In the genomic region with DNA sequence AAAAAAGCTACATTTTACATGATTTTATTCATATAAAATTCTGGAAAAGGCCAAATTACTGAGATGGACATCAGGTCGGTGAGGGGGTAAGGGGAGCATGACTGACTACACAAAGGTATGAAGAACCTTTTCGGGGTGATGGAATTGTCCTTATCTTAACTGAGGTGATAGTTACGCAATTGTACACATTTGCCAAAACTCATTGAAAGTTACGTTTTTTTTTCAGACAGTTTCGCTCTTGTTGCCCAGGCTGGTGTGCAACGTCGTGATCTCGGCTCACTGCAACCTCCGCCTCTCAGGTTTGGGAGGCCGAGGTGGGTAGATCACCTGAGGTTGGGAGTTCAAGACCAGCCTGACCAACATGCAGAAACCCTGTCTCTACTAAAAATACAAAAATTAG, we compare ENCODE assay signal across 27 cellular contexts.
"Had no signal": no experiment of that assay in that cellular context is flagged by ENCODE, and none has a peak within 500 bp of the region (broad histone marks: within the 10 kb centered on the region; RNA-seq: fewer than 3 reads in every experiment).

No MANE protein-coding gene starts in this region.

- H3K27me3 Mint-ChIP-seq: central memory CD8-positive, alpha-beta T cell; effector memory CD8-positive, alpha-beta T cell had no signal

- H3K36me3 Mint-ChIP-seq: activated naive CD8-positive, alpha-beta T cell treated with anti-CD3 and anti-CD28 coated beads for 36 hours had no signal

- ATAC-seq: activated T-cell treated with anti-CD3 and anti-CD28 coated beads, Interleukin-2, amount 50 U/mL, for 4 hours; effector memory CD8-positive, alpha-beta T cell; naive thymus-derived CD4-positive, alpha-beta T cell had no signal

- H3K4me3 Mint-ChIP-seq: activated naive CD8-positive, alpha-beta T cell treated with anti-CD3 and anti-CD28 coated beads for 36 hours; activated T-cell treated with anti-CD3 and anti-CD28 coated beads, Interleukin-2, amount 50 U/mL, for 4 hours; central memory CD8-positive, alpha-beta T cell; neural crest cell had no signal

- H3K27me3 ChIP-seq: dorsolateral prefrontal cortex, hepatocyte, left lung, testis, upper lobe of left lung had no signal

- FAIRE-seq: astrocyte, colon, endothelial cell of umbilical vein, frontal cortex, TTC549 had no signal

- H3K4me1 ChIP-seq: testis had no signal

- H3K36me3 ChIP-seq: left lung, upper lobe of left lung, WERI-Rb-1 had no signal

- H3K9me3 ChIP-seq: left lung, testis, upper lobe of left lung had no signal

- H3K27ac ChIP-seq: dorsolateral prefrontal cortex, hepatocyte, testis, WERI-Rb-1 had no signal

- DNase-seq: activated CD4-positive, alpha-beta T cell treated with anti-CD3 and anti-CD28 coated beads for 1 hour; activated CD4-positive, alpha-beta T cell treated with anti-CD3 and anti-CD28 coated beads, Interleukin-2, amount 50 U/mL, for 4 hours; activated CD8-positive, alpha-beta memory T cell treated with anti-CD3 and anti-CD28 coated beads, Interleukin-2, amount 50 U/mL, for 48 hours; activated naive CD4-positive, alpha-beta T cell treated with Interleukin-2 at 50 U/mL for 16 hours; activated naive CD8-positive, alpha-beta T cell treated with anti-CD3 and anti-CD28 coated beads for 36 hours; activated T-cell treated with anti-CD3 and anti-CD28 coated beads, Interleukin-2, amount 50 U/mL, for 4 hours; dorsolateral prefrontal cortex; effector memory CD8-positive, alpha-beta T cell; glutamatergic neuron; immature natural killer cell; left lung; naive thymus-derived CD4-positive, alpha-beta T cell; retina; stimulated activated CD4-positive, alpha-beta T cell treated with anti-CD3 and anti-CD28 coated beads, Interleukin-4, amount 100 ng/mL, for 1 hour; stimulated activated naive CD4-positive, alpha-beta T cell; testis; WERI-Rb-1 had no signal

- H3K4me3 ChIP-seq: dorsolateral prefrontal cortex, hepatocyte, left lung, lung, testis, upper lobe of left lung had no signal

- H3K9me3 Mint-ChIP-seq: activated naive CD8-positive, alpha-beta T cell treated with anti-CD3 and anti-CD28 coated beads for 36 hours; activated T-cell treated with anti-CD3 and anti-CD28 coated beads, Interleukin-2, amount 50 U/mL, for 4 hours; neural crest cell had no signal

- H3K79me2 ChIP-seq: hepatocyte had no signal

- H3K4me2 ChIP-seq: hepatocyte had no signal

- H3K27ac Mint-ChIP-seq: activated naive CD8-positive, alpha-beta T cell treated with anti-CD3 and anti-CD28 coated beads for 36 hours had no signal

- H2AFZ ChIP-seq: hepatocyte had no signal
